In the genomic region with DNA sequence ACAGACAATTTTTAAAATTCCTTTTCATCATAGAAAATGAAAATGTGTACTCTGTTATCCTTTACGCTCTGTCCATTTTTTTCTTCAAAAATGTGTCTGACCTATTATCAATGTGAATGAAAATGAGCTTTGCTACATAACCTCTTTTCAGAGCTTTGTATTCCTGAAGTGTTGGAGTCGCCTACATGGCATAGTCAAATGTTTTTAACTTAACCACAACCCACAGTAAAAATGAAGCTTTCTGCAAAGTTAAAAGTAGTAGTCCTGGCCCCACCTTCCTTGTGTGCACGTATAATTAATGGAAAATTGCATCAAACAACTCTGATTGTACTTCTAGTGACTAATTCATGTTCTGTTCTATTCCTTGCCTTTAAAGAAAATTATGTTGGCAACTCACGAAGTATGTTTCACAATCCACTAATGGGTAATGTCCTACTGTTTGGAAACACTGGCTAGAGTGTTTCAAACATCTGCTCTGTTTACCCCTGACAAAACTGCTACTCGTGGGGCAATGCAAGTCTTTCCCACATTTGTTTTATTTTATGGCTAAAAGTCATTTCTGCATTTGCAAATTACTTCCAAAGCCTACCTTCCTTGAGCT, we compare ENCODE assay signal across 1 cellular context.
TF ChIP-seq lines count a peak whose summit lies in the region.

No MANE protein-coding gene starts in this region.

TF ChIP-seq in SK-N-SH, 30 proteins besides CTCF, POLR2A, EP300 and RAD21 (continued from another document):
- TF ChIP-seq ZBTB33 (IDR thresholded peaks at IDR 0.05; ENCODE audit: borderline replicate concordance, low read depth), result no peak
- no peak for TF ChIP-seq MXI1 (IDR thresholded peaks at IDR 0.05; ENCODE audit: low read depth, low read length)
- no peak for TF ChIP-seq USF2 (IDR thresholded peaks at IDR 0.05; ENCODE audit: borderline replicate concordance, low read depth, low read length)
- TF ChIP-seq SMC3 (IDR thresholded peaks at IDR 0.05; ENCODE audit: low read depth, low read length), result no peak
- TF ChIP-seq TCF12 (IDR thresholded peaks at IDR 0.05), result no peak
- TF ChIP-seq GATA2 (CRISPR knock-in tag; IDR thresholded peaks at IDR 0.05), result no peak
- TF ChIP-seq SIN3A (IDR thresholded peaks at IDR 0.05; ENCODE audit: borderline replicate concordance, low read depth, low read length), result no peak
- no peak for TF ChIP-seq RCOR1 (IDR thresholded peaks at IDR 0.05; ENCODE audit: low read length)
- TF ChIP-seq FOSL2 (IDR thresholded peaks at IDR 0.05; ENCODE audit: borderline replicate concordance, low read depth), result no peak
- TF ChIP-seq, protein P1, sequence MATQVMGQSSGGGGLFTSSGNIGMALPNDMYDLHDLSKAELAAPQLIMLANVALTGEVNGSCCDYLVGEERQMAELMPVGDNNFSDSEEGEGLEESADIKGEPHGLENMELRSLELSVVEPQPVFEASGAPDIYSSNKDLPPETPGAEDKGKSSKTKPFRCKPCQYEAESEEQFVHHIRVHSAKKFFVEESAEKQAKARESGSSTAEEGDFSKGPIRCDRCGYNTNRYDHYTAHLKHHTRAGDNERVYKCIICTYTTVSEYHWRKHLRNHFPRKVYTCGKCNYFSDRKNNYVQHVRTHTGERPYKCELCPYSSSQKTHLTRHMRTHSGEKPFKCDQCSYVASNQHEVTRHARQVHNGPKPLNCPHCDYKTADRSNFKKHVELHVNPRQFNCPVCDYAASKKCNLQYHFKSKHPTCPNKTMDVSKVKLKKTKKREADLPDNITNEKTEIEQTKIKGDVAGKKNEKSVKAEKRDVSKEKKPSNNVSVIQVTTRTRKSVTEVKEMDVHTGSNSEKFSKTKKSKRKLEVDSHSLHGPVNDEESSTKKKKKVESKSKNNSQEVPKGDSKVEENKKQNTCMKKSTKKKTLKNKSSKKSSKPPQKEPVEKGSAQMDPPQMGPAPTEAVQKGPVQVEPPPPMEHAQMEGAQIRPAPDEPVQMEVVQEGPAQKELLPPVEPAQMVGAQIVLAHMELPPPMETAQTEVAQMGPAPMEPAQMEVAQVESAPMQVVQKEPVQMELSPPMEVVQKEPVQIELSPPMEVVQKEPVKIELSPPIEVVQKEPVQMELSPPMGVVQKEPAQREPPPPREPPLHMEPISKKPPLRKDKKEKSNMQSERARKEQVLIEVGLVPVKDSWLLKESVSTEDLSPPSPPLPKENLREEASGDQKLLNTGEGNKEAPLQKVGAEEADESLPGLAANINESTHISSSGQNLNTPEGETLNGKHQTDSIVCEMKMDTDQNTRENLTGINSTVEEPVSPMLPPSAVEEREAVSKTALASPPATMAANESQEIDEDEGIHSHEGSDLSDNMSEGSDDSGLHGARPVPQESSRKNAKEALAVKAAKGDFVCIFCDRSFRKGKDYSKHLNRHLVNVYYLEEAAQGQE (IDR thresholded peaks at IDR 0.05; ENCODE audit: low read depth, low read length), result no peak
